7 cellular contexts compared by ENCODE assay signal in the genomic region with DNA sequence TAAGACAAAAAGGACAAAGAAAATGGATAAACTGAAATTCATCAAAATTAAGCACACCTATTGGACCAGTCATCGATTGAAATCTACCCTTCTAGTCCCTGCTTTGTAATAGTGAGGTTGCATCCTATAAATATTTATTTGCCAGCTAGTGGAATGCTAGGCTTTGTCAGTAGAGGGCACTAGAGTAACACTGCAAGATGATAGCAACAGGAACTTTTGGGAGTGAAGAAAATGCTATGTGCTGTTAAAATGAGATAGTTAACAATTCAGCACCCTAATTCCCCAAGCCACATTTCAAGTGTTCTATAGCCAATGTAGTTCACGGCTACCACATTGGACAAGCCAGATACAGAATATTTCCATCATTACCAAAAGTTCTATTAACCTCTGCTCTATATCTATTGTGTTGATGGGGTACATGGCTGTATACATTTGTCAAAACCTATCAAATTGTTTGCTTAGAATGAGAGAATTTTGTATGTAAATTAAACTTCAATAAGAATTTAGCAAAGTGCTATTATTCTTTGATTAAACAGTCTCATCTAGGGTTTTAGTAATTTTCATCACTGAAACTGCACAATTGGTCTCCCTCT.
DNase-seq lines count a peak whose midpoint lies in the region; ATAC-seq and TF ChIP-seq lines count a peak whose summit lies in the region.

No MANE protein-coding gene starts in this region.

- no peaks in the 10 kb centered on the region for H3K9me3 ChIP-seq in thoracic aorta

- ATAC-seq in GM18873 (IDR thresholded peaks at IDR 0.05; ENCODE audit: low FRiP score, unreplicated experiment) (peak; percentile 81), HG03060 (IDR thresholded peaks at IDR 0.05; ENCODE audit: low read depth, unreplicated experiment) (peak; percentile 92), thoracic aorta (ENCODE audit: insufficient number of reproducible peaks, low FRiP score, low read depth) (no peak)

- DNase-seq in DMS53 treated with DMSO at 0.1 percent for 48 hours (lab: John Stamatoyannopoulos, UW; ENCODE audit: unreplicated experiment): peak; percentile 79
- DNase-seq in NCI-H446 treated with DMSO at 0.1 percent for 48 hours (lab: John Stamatoyannopoulos, UW): peak; percentile 15
- DNase-seq in astrocyte of the hippocampus (ENCODE audit: low read depth, low spot score): peak; percentile 77
- DNase-seq in inferior parietal cortex (ENCODE audit: extremely low spot score): peak; percentile 54
- no peak for DNase-seq in thoracic aorta (ENCODE audit: low spot score)

- H3K36me3 ChIP-seq in thoracic aorta: no peaks in the 10 kb centered on the region

- H3K4me1 ChIP-seq in thoracic aorta (ENCODE audit: control insufficient read depth in 1 of 2, low read depth in 2 of 2): no peaks in the 10 kb centered on the region

- no peak overlapping the region for H3K4me3 ChIP-seq in thoracic aorta

- H3K27ac ChIP-seq in thoracic aorta: no peak overlapping the region

- peak; percentile 60 for TF ChIP-seq CTCF in thoracic aorta (IDR thresholded peaks at IDR 0.05)

- H3K27me3 ChIP-seq in thoracic aorta (replicated peaks; ENCODE audit: insufficient read depth): no peaks in the 10 kb centered on the region
